30 cellular contexts compared by ENCODE assay signal in the genomic region with DNA sequence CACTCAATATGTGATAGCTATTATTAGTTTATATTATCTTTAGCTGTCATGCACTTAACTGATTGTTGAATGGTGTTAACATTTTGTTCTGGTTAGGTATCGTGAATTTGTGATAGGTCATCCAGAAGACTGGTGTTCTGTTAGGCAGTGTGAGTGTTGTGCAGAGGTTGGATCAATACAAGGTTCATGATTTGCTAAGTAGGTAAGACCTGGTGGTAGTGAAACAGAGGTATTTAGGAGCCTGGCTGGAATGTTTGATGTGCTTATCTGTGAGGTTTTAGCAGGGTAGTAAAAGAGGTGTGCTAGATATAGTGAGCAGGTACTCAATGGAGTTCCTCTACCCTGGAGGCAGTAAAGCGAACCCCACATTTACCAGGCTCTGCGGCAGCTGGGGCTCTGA. TPM values are rescaled to one million over a fixed set of nuclear protein-coding genes. Genes with fewer than 3 reads are reported as not detected.
"Had no signal": no experiment of that assay in that cellular context is flagged by ENCODE, and none has a peak within 500 bp of the region (broad histone marks: within the 10 kb centered on the region; RNA-seq: fewer than 3 reads in every experiment).

No MANE protein-coding gene starts in this region.

- H3K4me1 ChIP-seq: colonic mucosa, esophagus squamous epithelium, gastrocnemius medialis, heart right ventricle, left lung, lower lobe of right lung had no signal

- H3K36me3 ChIP-seq: colonic mucosa, esophagus squamous epithelium, gastrocnemius medialis, heart right ventricle, left lung, lower lobe of right lung had no signal

- H3K9me3 ChIP-seq: colonic mucosa, esophagus squamous epithelium, gastrocnemius medialis, heart right ventricle, left lung, lower lobe of right lung had no signal

- DNase-seq: colonic mucosa; cortex of kidney; effector CD8-positive, alpha-beta T cell; effector memory CD8-positive, alpha-beta T cell; endodermal cell; erythroblast; esophagus squamous epithelium; foreskin fibroblast; foreskin melanocyte; gastrocnemius medialis; glutamatergic neuron; head of caudate nucleus; heart right ventricle; hippocampal formation; left cardiac atrium; left lung; left ventricle myocardium superior; lower lobe of right lung; mesenchymal stem cell; naive thymus-derived CD4-positive, alpha-beta T cell had no signal

- H3K4me3 ChIP-seq: colonic mucosa, esophagus squamous epithelium, gastrocnemius medialis, heart right ventricle, left lung, lower lobe of right lung had no signal

- H3K27me3 ChIP-seq: colonic mucosa, esophagus squamous epithelium, gastrocnemius medialis had no signal

- H3K27ac ChIP-seq: colonic mucosa, epithelial cell of prostate, esophagus squamous epithelium, gastrocnemius medialis, heart right ventricle, left lung, lower lobe of right lung had no signal

- ATAC-seq: effector memory CD8-positive, alpha-beta T cell; esophagus mucosa; gastrocnemius medialis; heart right ventricle; left cardiac atrium; left lung; left ventricle myocardium superior; lower lobe of right lung; naive thymus-derived CD4-positive, alpha-beta T cell had no signal

RNA-seq across cellular contexts. Expression of a gene that starts 20.3 kb away (rescaled TPM):
- total RNA-seq: colonic mucosa; dermis microvascular lymphatic vessel endothelial cell; endodermal cell; esophagus squamous epithelium; gastrocnemius medialis; glomerular endothelial cell; heart right ventricle; kidney epithelial cell; left cardiac atrium; left lung; left ventricle myocardium superior; lower leg skin; lower lobe of right lung; lung microvascular endothelial cell; mesenteric fat pad; mononuclear cell; mucosa of gallbladder; naive thymus-derived CD4-positive, alpha-beta T cell had no signal
